Comparison of ENCODE assay signal across 33 cellular contexts in the genomic region with DNA sequence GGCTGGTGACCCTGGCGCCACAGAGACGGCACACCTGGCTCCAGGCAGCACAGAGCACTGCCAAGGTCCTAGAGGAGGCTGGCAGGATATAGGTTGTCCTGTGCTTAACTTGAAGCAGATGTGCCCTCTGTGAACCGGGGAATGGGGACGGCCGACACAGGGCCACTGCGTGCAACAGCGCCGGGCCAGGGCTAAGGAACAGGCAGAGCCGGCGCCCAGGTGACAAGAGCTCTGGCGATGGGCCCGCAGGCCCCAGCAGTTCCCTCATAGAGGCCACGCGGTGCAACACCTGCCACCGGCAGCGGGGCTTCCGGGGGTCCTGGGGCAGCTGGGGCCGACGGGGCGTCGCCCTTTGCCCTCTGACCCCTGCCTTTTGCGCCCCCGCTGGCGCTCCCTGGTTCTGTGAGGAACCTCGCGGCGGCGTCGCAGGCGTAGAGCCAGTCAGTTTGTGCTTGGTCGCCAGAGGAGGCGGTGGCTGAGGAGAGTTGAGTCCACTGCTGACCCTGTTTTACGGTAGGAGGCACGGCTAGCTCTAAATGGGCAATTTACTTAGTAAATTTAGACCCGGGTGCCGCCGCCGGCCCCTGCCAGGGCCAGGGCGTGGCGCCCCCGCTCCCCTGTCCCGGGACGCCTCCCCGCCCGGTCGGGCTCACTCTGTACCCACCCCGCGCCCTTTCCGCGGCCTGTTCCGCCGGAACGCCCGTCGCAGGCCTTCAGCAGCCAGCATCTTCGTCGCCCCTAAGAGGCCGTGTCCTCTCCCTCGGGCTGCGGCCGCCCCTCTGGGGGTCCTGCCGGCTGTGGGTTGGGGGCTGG. TPM values are rescaled to one million over a fixed set of nuclear protein-coding genes. Genes with fewer than 3 reads are reported as not detected.
"Had no signal": no experiment of that assay in that cellular context is flagged by ENCODE, and none has a peak within 500 bp of the region (broad histone marks: within the 10 kb centered on the region; RNA-seq: fewer than 3 reads in every experiment).

A gene with protein sequence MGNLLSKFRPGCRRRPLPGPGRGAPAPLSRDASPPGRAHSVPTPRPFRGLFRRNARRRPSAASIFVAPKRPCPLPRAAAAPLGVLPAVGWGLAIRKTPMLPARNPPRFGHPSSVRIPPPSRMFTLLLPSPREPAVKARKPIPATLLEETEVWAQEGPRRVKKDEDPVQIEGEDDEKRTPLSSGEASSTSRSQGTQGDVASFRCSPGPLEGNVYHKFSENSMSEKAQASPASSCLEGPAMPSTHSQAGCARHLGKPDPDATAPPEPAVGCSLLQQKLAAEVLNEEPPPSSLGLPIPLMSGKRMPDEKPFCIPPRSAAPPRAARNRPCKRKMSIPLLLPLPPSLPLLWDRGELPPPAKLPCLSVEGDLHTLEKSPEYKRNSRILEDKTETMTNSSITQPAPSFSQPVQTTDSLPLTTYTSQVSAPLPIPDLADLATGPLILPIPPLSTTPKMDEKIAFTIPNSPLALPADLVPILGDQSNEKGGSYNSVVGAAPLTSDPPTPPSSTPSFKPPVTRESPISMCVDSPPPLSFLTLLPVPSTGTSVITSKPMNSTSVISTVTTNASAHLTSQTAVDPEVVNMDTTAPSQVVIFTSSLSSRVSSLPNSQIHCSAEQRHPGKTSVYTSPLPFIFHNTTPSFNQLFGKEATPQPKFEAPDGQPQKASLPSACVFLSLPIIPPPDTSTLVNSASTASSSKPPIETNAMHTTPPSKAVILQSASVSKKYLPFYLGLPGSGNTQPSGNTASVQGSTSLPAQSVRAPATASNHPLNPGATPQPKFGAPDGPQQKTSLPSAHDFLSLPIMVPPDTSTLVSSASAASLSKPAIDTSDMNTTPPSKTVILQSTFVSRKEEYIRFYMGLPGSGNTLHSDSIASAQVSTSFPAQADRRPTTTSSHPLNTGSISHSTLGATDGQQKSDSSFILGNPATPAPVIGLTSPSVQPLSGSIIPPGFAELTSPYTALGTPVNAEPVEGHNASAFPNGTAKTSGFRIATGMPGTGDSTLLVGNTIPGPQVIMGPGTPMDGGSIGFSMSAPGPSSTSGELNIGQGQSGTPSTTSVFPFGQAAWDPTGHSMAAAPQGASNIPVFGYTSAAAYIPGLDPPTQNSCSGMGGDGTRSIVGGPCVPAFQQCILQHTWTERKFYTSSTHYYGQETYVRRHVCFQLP (plus strand): TSS at position 444 of the 813 bp plus-strand sequence. CDS start 93 bp downstream, at position 537.

- H3K36me3 Mint-ChIP-seq: activated CD8-positive, alpha-beta memory T cell treated with anti-CD3 and anti-CD28 coated beads, Interleukin-2, amount 10 ng/mL, durations not matched to agents 7 days and 5 days; activated naive CD8-positive, alpha-beta T cell treated with anti-CD3 and anti-CD28 coated beads for 36 hours had no signal

- H3K4me1 ChIP-seq: ascending aorta, Peyer's patch had no signal

- H3K9me3 ChIP-seq: ascending aorta had no signal

- H3K27ac Mint-ChIP-seq: activated CD4-positive, alpha-beta memory T cell treated with anti-CD3 and anti-CD28 coated beads, Interleukin-2, amount 10 ng/mL, durations not matched to agents 7 days and 5 days; activated CD8-positive, alpha-beta memory T cell treated with anti-CD3 and anti-CD28 coated beads, Interleukin-2, amount 10 ng/mL, durations not matched to agents 7 days and 5 days; activated naive CD8-positive, alpha-beta T cell treated with anti-CD3 and anti-CD28 coated beads for 36 hours; activated T-cell treated with anti-CD3 and anti-CD28 coated beads, Interleukin-2, amount 50 U/mL, for 72 hours; activated T-helper 17 cell treated with anti-CD3 and anti-CD28 coated beads, Interleukin-2, amount 50 U/mL, for 72 hours had no signal

- H3K27me3 Mint-ChIP-seq: activated CD4-positive, alpha-beta memory T cell treated with anti-CD3 and anti-CD28 coated beads, Interleukin-2, amount 10 ng/mL, durations not matched to agents 7 days and 5 days; activated CD8-positive, alpha-beta memory T cell treated with anti-CD3 and anti-CD28 coated beads, Interleukin-2, amount 10 ng/mL, durations not matched to agents 7 days and 5 days; activated naive CD8-positive, alpha-beta T cell treated with anti-CD3 and anti-CD28 coated beads for 36 hours; activated T-helper 17 cell treated with anti-CD3 and anti-CD28 coated beads, Interleukin-2, amount 50 U/mL, for 72 hours had no signal

- H3K4me3 Mint-ChIP-seq: activated CD4-positive, alpha-beta memory T cell treated with anti-CD3 and anti-CD28 coated beads, Interleukin-2, amount 10 ng/mL, durations not matched to agents 7 days and 5 days; activated CD8-positive, alpha-beta memory T cell treated with anti-CD3 and anti-CD28 coated beads, Interleukin-2, amount 10 ng/mL, durations not matched to agents 7 days and 5 days; activated naive CD8-positive, alpha-beta T cell treated with anti-CD3 and anti-CD28 coated beads for 36 hours; activated T-cell treated with anti-CD3 and anti-CD28 coated beads, Interleukin-2, amount 50 U/mL, for 72 hours; activated T-helper 17 cell treated with anti-CD3 and anti-CD28 coated beads, Interleukin-2, amount 50 U/mL, for 72 hours had no signal

- DNase-seq: activated CD4-positive, alpha-beta memory T cell treated with anti-CD3 and anti-CD28 coated beads, Interleukin-2, amount 10 ng/mL, durations not matched to agents 7 days and 5 days; activated CD4-positive, alpha-beta T cell treated with anti-CD3 and anti-CD28 coated beads for 1 hour; activated CD4-positive, alpha-beta T cell treated with anti-CD3 and anti-CD28 coated beads for 48 hours; activated CD4-positive, CD25-positive, alpha-beta regulatory T cell; activated CD8-positive, alpha-beta memory T cell treated with anti-CD3 and anti-CD28 coated beads for 24 hours; activated CD8-positive, alpha-beta memory T cell treated with anti-CD3 and anti-CD28 coated beads, Interleukin-2, amount 10 ng/mL, durations not matched to agents 7 days and 5 days; activated CD8-positive, alpha-beta memory T cell treated with anti-CD3 and anti-CD28 coated beads, Interleukin-2, amount 50 U/mL, for 48 hours; activated effector memory CD4-positive, alpha-beta T cell treated with anti-CD3 and anti-CD28 coated beads, Interleukin-2, amount 50 U/mL, for 16 hours; activated naive CD4-positive, alpha-beta T cell; activated naive CD4-positive, alpha-beta T cell treated with anti-CD3 and anti-CD28 coated beads, Interleukin-2, amount 50 U/mL, for 16 hours; activated naive CD8-positive, alpha-beta T cell treated with anti-CD3 and anti-CD28 coated beads for 36 hours; activated T-cell treated with anti-CD3 and anti-CD28 coated beads, Interleukin-2, amount 50 U/mL, for 72 hours; amniotic stem cell; Karpas-422; KBM-7; NCI-H1436 treated with DMSO at 0.1 percent for 48 hours; NCI-H1694 treated with DMSO at 0.1 percent for 48 hours; NCI-H2029; NCI-H345; NCI-H524 treated with DMSO at 0.1 percent for 48 hours; PC-3; Peyer's patch; SIG-M5; SW 1271; T-helper 1 cell; T-helper 2 cell; T-helper 9 cell had no signal

- H3K4me3 ChIP-seq: ascending aorta, cardiac muscle cell, Peyer's patch had no signal

- H3K27ac ChIP-seq: ascending aorta, cardiac muscle cell, Peyer's patch, VCaP had no signal

- ATAC-seq: activated CD8-positive, alpha-beta memory T cell treated with anti-CD3 and anti-CD28 coated beads, Interleukin-2, amount 10 ng/mL, durations not matched to agents 7 days and 5 days; activated T-cell treated with anti-CD3 and anti-CD28 coated beads, Interleukin-2, amount 50 U/mL, for 72 hours; activated T-helper 17 cell treated with anti-CD3 and anti-CD28 coated beads, Interleukin-2, amount 50 U/mL, for 72 hours; PC-3 had no signal

- H3K27me3 ChIP-seq: ascending aorta, cardiac muscle cell, Peyer's patch had no signal

- H3K4me1 Mint-ChIP-seq: activated CD4-positive, alpha-beta memory T cell treated with anti-CD3 and anti-CD28 coated beads, Interleukin-2, amount 10 ng/mL, durations not matched to agents 7 days and 5 days; activated CD8-positive, alpha-beta memory T cell treated with anti-CD3 and anti-CD28 coated beads, Interleukin-2, amount 10 ng/mL, durations not matched to agents 7 days and 5 days; activated naive CD8-positive, alpha-beta T cell treated with anti-CD3 and anti-CD28 coated beads for 36 hours; activated T-helper 17 cell treated with anti-CD3 and anti-CD28 coated beads, Interleukin-2, amount 50 U/mL, for 72 hours had no signal

- H3K36me3 ChIP-seq: ascending aorta, cardiac muscle cell, Peyer's patch had no signal

RNA-seq across cellular contexts. Expression of the gene that starts here (rescaled TPM):
- total RNA-seq: activated CD4-positive, alpha-beta memory T cell treated with anti-CD3 and anti-CD28 coated beads, Interleukin-2, amount 10 ng/mL, durations not matched to agents 7 days and 5 days; activated CD8-positive, alpha-beta memory T cell treated with anti-CD3 and anti-CD28 coated beads, Interleukin-2, amount 10 ng/mL, durations not matched to agents 7 days and 5 days; activated naive CD8-positive, alpha-beta T cell treated with anti-CD3 and anti-CD28 coated beads for 36 hours; activated T-cell treated with anti-CD3 and anti-CD28 coated beads, Interleukin-2, amount 50 U/mL, for 72 hours; activated T-helper 17 cell treated with anti-CD3 and anti-CD28 coated beads, Interleukin-2, amount 50 U/mL, for 72 hours; ascending aorta; MCF 10A; NCI-H460; PC-3; Peyer's patch had no signal
